ENCODE assay signal across 8 cellular contexts in genomic region chr5:168291961-168292782, GRCh38. TPM values are rescaled to one million over a fixed set of nuclear protein-coding genes. Genes with fewer than 3 reads are reported as not detected.
A peak's percentile ranks its signal among the peaks of the same experiment; 100 is the strongest.
DNase-seq lines count a peak whose midpoint lies in the region; ATAC-seq and TF ChIP-seq lines count a peak whose summit lies in the region.

No MANE protein-coding gene starts in this region.

- ATAC-seq in GM19372 (IDR thresholded peaks at IDR 0.05; ENCODE audit: low read depth, unreplicated experiment) (peak; percentile 2), HG03520 (IDR thresholded peaks at IDR 0.05; ENCODE audit: unreplicated experiment) (peak; percentile 31), left lobe of liver (peak; percentile 48)

- intact Hi-C loops in activated CD4-positive, alpha-beta T cell treated with anti-CD3 and anti-CD28 coated beads, Interleukin-2, amount 10 ng/mL, durations not matched to agents 24 days and 14 days (cut with micrococcal nuclease) = no loop called here

- no peak for TF ChIP-seq POLR2A in erythroblast (IDR thresholded peaks at IDR 0.05; ENCODE audit: low read length)

- H3K27me3 Mint-ChIP-seq in activated CD4-positive, alpha-beta T cell treated with anti-CD3 and anti-CD28 coated beads, Interleukin-2, amount 10 ng/mL, durations not matched to agents 24 days and 14 days = peaks cover 34% of the 10 kb centered on the region

- H3K4me1 Mint-ChIP-seq in activated CD4-positive, alpha-beta T cell treated with anti-CD3 and anti-CD28 coated beads, Interleukin-2, amount 10 ng/mL, durations not matched to agents 24 days and 14 days = peaks cover 8% of the 10 kb centered on the region

- H3K4me3 Mint-ChIP-seq in activated CD4-positive, alpha-beta T cell treated with anti-CD3 and anti-CD28 coated beads, Interleukin-2, amount 10 ng/mL, durations not matched to agents 24 days and 14 days = no peak overlapping the region

- 0 out of 2 replicates have a peak, but pooled peaks have one; percentile 5 for TF ChIP-seq CTCF in AG10803 (conservative IDR thresholded peaks at IDR 0.05; ENCODE audit: low read length)
- TF ChIP-seq CTCF in astrocyte of the cerebellum (IDR thresholded peaks at IDR 0.05; ENCODE audit: low read depth, low read length, missing control alignments) = no peak

- in situ Hi-C loops in astrocyte of the cerebellum (cut with HindIII; ENCODE audit: low sequenced_read_pairs) = no loop called here

- H3K36me3 Mint-ChIP-seq in activated CD4-positive, alpha-beta T cell treated with anti-CD3 and anti-CD28 coated beads, Interleukin-2, amount 10 ng/mL, durations not matched to agents 24 days and 14 days (ENCODE audit: low read depth) = no peaks in the 10 kb centered on the region

- H3K27ac Mint-ChIP-seq in activated CD4-positive, alpha-beta T cell treated with anti-CD3 and anti-CD28 coated beads, Interleukin-2, amount 10 ng/mL, durations not matched to agents 24 days and 14 days = no peak overlapping the region

- no peaks in the 10 kb centered on the region for H3K9me3 Mint-ChIP-seq in activated CD4-positive, alpha-beta T cell treated with anti-CD3 and anti-CD28 coated beads, Interleukin-2, amount 10 ng/mL, durations not matched to agents 24 days and 14 days

- DNase-seq in AG10803 (ENCODE audit: low read depth) = no peak
- DNase-seq in astrocyte of the cerebellum (ENCODE audit: low read depth) = no peak
- DNase-seq in left lobe of liver (ENCODE audit: low spot score) = peak; percentile 62
- DNase-seq in erythroblast (lab: John Stamatoyannopoulos, UW) = no peak
- DNase-seq in NCI-H1092 (lab: John Stamatoyannopoulos, UW) = no peak
- no peak for DNase-seq in activated CD4-positive, alpha-beta T cell treated with anti-CD3 and anti-CD28 coated beads, Interleukin-2, amount 10 ng/mL, durations not matched to agents 24 days and 14 days

- H3K4me3 ChIP-seq in AG10803 (ENCODE audit: low read length) (peak overlapping the region; percentile 63), astrocyte of the cerebellum (ENCODE audit: low read depth, low read length) (peak overlapping the region; percentile 57)

RNA-seq across cellular contexts. Expression of gene WWC1, which starts 0.7 kb away (rescaled TPM):
- 11.2 TPM for total RNA-seq in left lobe of liver
- 1.1 and 2.4 TPM in 2 replicates for total RNA-seq in activated CD4-positive, alpha-beta T cell treated with anti-CD3 and anti-CD28 coated beads, Interleukin-2, amount 10 ng/mL, durations not matched to agents 24 days and 14 days
